23 cellular contexts compared by ENCODE assay signal in the genomic region with DNA sequence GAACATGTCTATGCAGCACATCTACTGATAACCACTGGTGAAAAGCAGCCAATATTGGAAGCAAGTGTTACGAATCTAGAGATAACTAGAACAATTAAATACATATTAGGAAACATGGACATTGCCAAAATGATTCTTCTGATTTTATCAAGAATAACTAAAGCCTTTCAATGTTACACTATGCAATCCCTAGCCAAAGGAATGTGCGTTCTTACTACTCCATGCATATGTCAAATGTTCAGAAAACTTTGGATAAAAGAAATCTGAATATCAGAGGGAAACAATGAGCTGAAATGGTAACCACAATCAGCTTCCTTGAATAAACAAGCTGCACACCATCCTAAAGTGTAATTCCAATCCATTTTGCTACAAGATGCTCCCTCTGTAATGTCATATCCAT. TPM values are rescaled to one million over a fixed set of nuclear protein-coding genes. Genes with fewer than 3 reads are reported as not detected.
"Had no signal": no experiment of that assay in that cellular context is flagged by ENCODE, and none has a peak within 500 bp of the region (broad histone marks: within the 10 kb centered on the region; RNA-seq: fewer than 3 reads in every experiment).

No MANE protein-coding gene starts in this region.

- H3K4me3 Mint-ChIP-seq: activated CD4-positive, alpha-beta T cell treated with anti-CD3 and anti-CD28 coated beads, Interleukin-2, amount 10 ng/mL, durations not matched to agents 24 days and 14 days; activated CD8-positive, alpha-beta T cell treated with anti-CD3 and anti-CD28 coated beads for 36 hours; activated naive CD8-positive, alpha-beta T cell treated with anti-CD3 and anti-CD28 coated beads, Interleukin-2, amount 10 ng/mL, durations not matched to agents 7 days and 5 days; stimulated activated naive CD8-positive, alpha-beta T cell treated with anti-CD3 and anti-CD28 coated beads, Interleukin-15, amount 100 ng/mL, for 72 hours; T-helper 1 cell treated with Interleukin-12 subunit alpha and Interleukin-12 subunit beta and Interleukin-4 antibody, amounts not matched to agents 30 μg/mL and 1 μg/mL, for 36 hours had no signal

- H3K9me3 ChIP-seq: colonic mucosa, prostate gland, right atrium auricular region, suprapubic skin had no signal

- H3K27me3 Mint-ChIP-seq: activated CD4-positive, alpha-beta T cell treated with anti-CD3 and anti-CD28 coated beads, Interleukin-2, amount 10 ng/mL, durations not matched to agents 24 days and 14 days; activated CD8-positive, alpha-beta T cell treated with anti-CD3 and anti-CD28 coated beads for 36 hours; activated naive CD8-positive, alpha-beta T cell treated with anti-CD3 and anti-CD28 coated beads, Interleukin-2, amount 10 ng/mL, durations not matched to agents 7 days and 5 days; brain; stimulated activated naive CD8-positive, alpha-beta T cell treated with anti-CD3 and anti-CD28 coated beads, Interleukin-15, amount 100 ng/mL, for 72 hours had no signal

- H3K27ac Mint-ChIP-seq: activated CD4-positive, alpha-beta T cell treated with anti-CD3 and anti-CD28 coated beads, Interleukin-2, amount 10 ng/mL, durations not matched to agents 24 days and 14 days; activated CD8-positive, alpha-beta T cell treated with anti-CD3 and anti-CD28 coated beads for 36 hours; activated naive CD8-positive, alpha-beta T cell treated with anti-CD3 and anti-CD28 coated beads, Interleukin-2, amount 10 ng/mL, durations not matched to agents 7 days and 5 days; activated T-helper 2 cell treated with anti-CD3 and anti-CD28 coated beads, Interferon-gamma antibody, Interleukin-2, Interleukin-4, amounts not matched to agents 10 μg/mL and 5 μg/mL and 100 μg/mL, durations not matched to agents 14 hours and 24 hours and 36 hours; stimulated activated naive CD8-positive, alpha-beta T cell treated with anti-CD3 and anti-CD28 coated beads, Interleukin-15, amount 100 ng/mL, for 72 hours; T-helper 1 cell treated with Interleukin-12 subunit alpha and Interleukin-12 subunit beta and Interleukin-4 antibody, amounts not matched to agents 30 μg/mL and 1 μg/mL, for 36 hours had no signal

- H3K4me3 ChIP-seq: colonic mucosa, lung, prostate gland, right atrium auricular region had no signal

- H3K4me1 Mint-ChIP-seq: activated CD4-positive, alpha-beta T cell treated with anti-CD3 and anti-CD28 coated beads, Interleukin-2, amount 10 ng/mL, durations not matched to agents 24 days and 14 days; activated naive CD8-positive, alpha-beta T cell treated with anti-CD3 and anti-CD28 coated beads, Interleukin-2, amount 10 ng/mL, durations not matched to agents 7 days and 5 days; stimulated activated naive CD8-positive, alpha-beta T cell treated with anti-CD3 and anti-CD28 coated beads, Interleukin-15, amount 100 ng/mL, for 72 hours had no signal

- H3K27me3 ChIP-seq: colonic mucosa, foreskin keratinocyte, right atrium auricular region, suprapubic skin had no signal

- H3K4me1 ChIP-seq: colonic mucosa, prostate gland had no signal

- H3K36me3 ChIP-seq: colonic mucosa, prostate gland, right atrium auricular region, suprapubic skin had no signal

- H3K36me3 Mint-ChIP-seq: activated naive CD8-positive, alpha-beta T cell treated with anti-CD3 and anti-CD28 coated beads, Interleukin-2, amount 10 ng/mL, durations not matched to agents 7 days and 5 days; brain had no signal

- H3K27ac ChIP-seq: colonic mucosa, foreskin keratinocyte, prostate gland, right atrium auricular region, suprapubic skin had no signal

- H3K9me3 Mint-ChIP-seq: activated CD4-positive, alpha-beta T cell treated with anti-CD3 and anti-CD28 coated beads, Interleukin-2, amount 10 ng/mL, durations not matched to agents 24 days and 14 days; activated CD8-positive, alpha-beta T cell treated with anti-CD3 and anti-CD28 coated beads for 36 hours; activated naive CD8-positive, alpha-beta T cell treated with anti-CD3 and anti-CD28 coated beads, Interleukin-2, amount 10 ng/mL, durations not matched to agents 7 days and 5 days; activated T-helper 2 cell treated with anti-CD3 and anti-CD28 coated beads, Interferon-gamma antibody, Interleukin-2, Interleukin-4, amounts not matched to agents 10 μg/mL and 5 μg/mL and 100 μg/mL, durations not matched to agents 14 hours and 24 hours and 36 hours; brain; stimulated activated naive CD8-positive, alpha-beta T cell treated with anti-CD3 and anti-CD28 coated beads, Interleukin-15, amount 100 ng/mL, for 72 hours; T-helper 1 cell treated with Interleukin-12 subunit alpha and Interleukin-12 subunit beta and Interleukin-4 antibody, amounts not matched to agents 30 μg/mL and 1 μg/mL, for 36 hours had no signal

- DNase-seq: activated CD4-positive, alpha-beta T cell treated with anti-CD3 and anti-CD28 coated beads, Interleukin-2, amount 10 ng/mL, durations not matched to agents 24 days and 14 days; activated CD8-positive, alpha-beta T cell treated with anti-CD3 and anti-CD28 coated beads for 36 hours; activated naive CD4-positive, alpha-beta T cell treated with Interleukin-2 at 50 U/mL for 16 hours; activated naive CD8-positive, alpha-beta T cell treated with anti-CD3 and anti-CD28 coated beads, Interleukin-2, amount 10 ng/mL, durations not matched to agents 7 days and 5 days; activated T-cell treated with anti-CD3 and anti-CD28 coated beads, Interleukin-2, amount 50 U/mL, for 1 hour; central memory CD4-positive, alpha-beta T cell; colonic mucosa; effector CD4-positive, alpha-beta T cell; foreskin keratinocyte; glutamatergic neuron; hypothalamus; islet precursor cell; midbrain; stimulated activated CD4-positive, alpha-beta T cell treated with anti-CD3 and anti-CD28 coated beads, Interleukin-15, amount 100 ng/mL, for 24 hours; stimulated activated CD4-positive, alpha-beta T cell treated with anti-CD3 and anti-CD28 coated beads, Interleukin-2, amount 100 ng/mL, for 48 hours; stimulated activated naive CD8-positive, alpha-beta T cell treated with anti-CD3 and anti-CD28 coated beads, Interleukin-15, amount 100 ng/mL, for 72 hours had no signal

RNA-seq across cellular contexts. Expression of a gene that starts 0.9 kb away (rescaled TPM):
- total RNA-seq: activated CD4-positive, alpha-beta T cell treated with anti-CD3 and anti-CD28 coated beads, Interleukin-2, amount 10 ng/mL, durations not matched to agents 24 days and 14 days; activated CD8-positive, alpha-beta T cell treated with anti-CD3 and anti-CD28 coated beads for 36 hours; activated naive CD8-positive, alpha-beta T cell treated with anti-CD3 and anti-CD28 coated beads, Interleukin-2, amount 10 ng/mL, durations not matched to agents 7 days and 5 days; activated T-helper 2 cell treated with anti-CD3 and anti-CD28 coated beads, Interferon-gamma antibody, Interleukin-2, Interleukin-4, amounts not matched to agents 10 μg/mL and 5 μg/mL and 100 μg/mL, durations not matched to agents 14 hours and 24 hours and 36 hours had no signal
